25 cellular contexts compared by ENCODE assay signal in the genomic region with DNA sequence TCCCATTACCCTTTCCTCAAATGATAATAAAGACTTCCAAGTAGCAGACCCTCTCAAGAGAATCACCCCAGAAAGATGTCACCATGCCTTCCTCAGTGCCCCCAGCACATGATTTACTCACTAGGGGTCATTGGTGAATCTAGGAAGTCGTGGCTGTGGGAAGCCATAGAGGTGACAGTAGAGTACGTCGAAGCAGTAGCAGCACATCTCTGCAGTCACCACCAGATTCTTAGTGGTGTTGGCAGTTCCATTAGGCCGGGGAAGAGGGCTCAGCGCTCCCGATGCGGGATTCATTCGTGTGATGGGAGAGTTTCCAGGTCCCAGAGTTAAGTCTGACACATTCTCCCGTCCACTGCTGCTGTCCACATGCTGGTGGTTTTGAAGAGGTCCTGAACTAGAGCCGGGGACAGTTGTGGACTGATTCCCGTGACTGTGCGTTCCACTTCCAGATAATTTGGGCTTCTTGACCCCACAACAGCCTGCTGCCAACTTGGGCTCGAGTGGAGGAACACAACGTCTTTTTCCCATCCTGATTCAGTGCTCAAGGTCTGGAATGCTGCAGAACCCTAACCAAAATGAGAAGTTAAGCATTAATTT. TPM values are rescaled to one million over a fixed set of nuclear protein-coding genes. Genes with fewer than 3 reads are reported as not detected.
DNase-seq lines count a peak whose midpoint lies in the region; ATAC-seq and TF ChIP-seq lines count a peak whose summit lies in the region.
"Had no signal": no experiment of that assay in that cellular context is flagged by ENCODE, and none has a peak within 500 bp of the region (broad histone marks: within the 10 kb centered on the region; RNA-seq: fewer than 3 reads in every experiment).

No MANE protein-coding gene starts in this region.

- ATAC-seq in activated T-helper 17 cell treated with anti-CD3 and anti-CD28 coated beads, Interleukin-2, amount 50 U/mL, for 72 hours (replicated peaks) = no peak
- peak; percentile 42 to 75 (median 44) for ATAC-seq in psoas muscle
- no peak for ATAC-seq in GM18505 (IDR thresholded peaks at IDR 0.05; ENCODE audit: unreplicated experiment)
- no peak for ATAC-seq in HG03432 (IDR thresholded peaks at IDR 0.05; ENCODE audit: unreplicated experiment)
- ATAC-seq: GM23338, K562, left lung had no signal

- no peaks in the 10 kb centered on the region for H3K27me3 ChIP-seq in left ventricle myocardium inferior (ENCODE audit: low read depth)
- no peaks in the 10 kb centered on the region for H3K27me3 ChIP-seq in psoas muscle (ENCODE audit: insufficient read depth in 3 of 3, low read length in 2 of 3)
- no peaks in the 10 kb centered on the region for H3K27me3 ChIP-seq in A673 (replicated peaks; ENCODE audit: insufficient read depth, low read depth, low read length, poor library complexity)
- H3K27me3 ChIP-seq: brain microvascular endothelial cell, left lung, Peyer's patch had no signal

- H3K4me3 Mint-ChIP-seq in activated T-cell treated with anti-CD3 and anti-CD28 coated beads, Interleukin-2, amount 50 U/mL, for 24 hours = no peak overlapping the region
- H3K4me3 Mint-ChIP-seq in activated T-helper 17 cell treated with anti-CD3 and anti-CD28 coated beads, Interleukin-2, amount 50 U/mL, for 72 hours = no peak overlapping the region
- H3K4me3 Mint-ChIP-seq: activated CD4-positive, alpha-beta T cell treated with anti-CD3 and anti-CD28 coated beads for 36 hours; activated T-cell treated with anti-CD3 and anti-CD28 coated beads, Interleukin-2, amount 50 U/mL, for 4 hours; GM23338; stimulated activated naive B cell treated with anti-CD40 and anti-IgM and Interleukin-4, amounts not matched to agents 10 μg/mL and 1 μg/mL and 100 μg/mL, for 72 hours had no signal

- no peak for DNase-seq in activated T-cell treated with anti-CD3 and anti-CD28 coated beads, Interleukin-2, amount 50 U/mL, for 24 hours
- no peak for DNase-seq in activated T-cell treated with anti-CD3 and anti-CD28 coated beads, Interleukin-2, amount 50 U/mL, for 1 hour
- DNase-seq in left ventricle myocardium inferior = no peak
- no peak for DNase-seq in psoas muscle
- no peak for DNase-seq in A673 (ENCODE audit: low spot score)
- DNase-seq: 8988T; activated CD4-positive, alpha-beta T cell treated with anti-CD3 and anti-CD28 coated beads for 36 hours; activated CD8-positive, alpha-beta memory T cell treated with anti-CD3 and anti-CD28 coated beads for 24 hours; activated naive CD4-positive, alpha-beta T cell; activated T-cell treated with anti-CD3 and anti-CD28 coated beads, Interleukin-2, amount 50 U/mL, for 4 hours; amygdala; brain microvascular endothelial cell; left lung; NCI-H1048; NCI-H774; occipital lobe; Peyer's patch; SIG-M5; stimulated activated naive B cell treated with anti-CD40 and anti-IgM and Interleukin-4, amounts not matched to agents 10 μg/mL and 1 μg/mL and 100 μg/mL, for 72 hours had no signal

- no peak overlapping the region for H3K4me3 ChIP-seq in left ventricle myocardium inferior
- H3K4me3 ChIP-seq in psoas muscle = no peak overlapping the region
- no peak overlapping the region for H3K4me3 ChIP-seq in A673 (ENCODE audit: low read depth, low read length, poor library complexity, severe bottlenecking)
- H3K4me3 ChIP-seq: GM23338, K562, left lung, Peyer's patch had no signal

- intact Hi-C loops in left ventricle myocardium inferior (cut with micrococcal nuclease) = no loop called here
- intact Hi-C loops in psoas muscle (cut with DNase I) = no loop called here
- intact Hi-C loops in A673 (cut with micrococcal nuclease; ENCODE audit: unreplicated experiment) = no loop called here

- H3K27me3 Mint-ChIP-seq in activated T-cell treated with anti-CD3 and anti-CD28 coated beads, Interleukin-2, amount 50 U/mL, for 24 hours = no peaks in the 10 kb centered on the region
- no peaks in the 10 kb centered on the region for H3K27me3 Mint-ChIP-seq in activated T-helper 17 cell treated with anti-CD3 and anti-CD28 coated beads, Interleukin-2, amount 50 U/mL, for 72 hours
- H3K27me3 Mint-ChIP-seq: activated CD4-positive, alpha-beta T cell treated with anti-CD3 and anti-CD28 coated beads for 36 hours; stimulated activated naive B cell treated with anti-CD40 and anti-IgM and Interleukin-4, amounts not matched to agents 10 μg/mL and 1 μg/mL and 100 μg/mL, for 72 hours had no signal

- POLR2A ChIA-PET in A673 (lab: Charles Lee; ENCODE audit: low non-redundant PET) = no interaction called here

- no peaks in the 10 kb centered on the region for H3K9me3 ChIP-seq in left ventricle myocardium inferior (replicated peaks)
- H3K9me3 ChIP-seq in psoas muscle = no peaks in the 10 kb centered on the region
- no peaks in the 10 kb centered on the region for H3K9me3 ChIP-seq in A673 (ENCODE audit: low read depth, low read length, poor library complexity, severe bottlenecking)
- H3K9me3 ChIP-seq: left lung, Peyer's patch had no signal

- no peak for TF ChIP-seq CTCF in left ventricle myocardium inferior (IDR thresholded peaks at IDR 0.05; ENCODE audit: borderline replicate concordance)
- no peak for TF ChIP-seq CTCF in psoas muscle (IDR thresholded peaks at IDR 0.05)
- TF ChIP-seq CTCF in A673 (conservative IDR thresholded peaks at IDR 0.05; ENCODE audit: low read depth, low read length) = no peak

- H3K36me3 Mint-ChIP-seq in activated T-cell treated with anti-CD3 and anti-CD28 coated beads, Interleukin-2, amount 50 U/mL, for 24 hours (ENCODE audit: low read depth) = peaks cover 69% of the 10 kb centered on the region
- peaks cover 72% of the 10 kb centered on the region for H3K36me3 Mint-ChIP-seq in activated T-helper 17 cell treated with anti-CD3 and anti-CD28 coated beads, Interleukin-2, amount 50 U/mL, for 72 hours (ENCODE audit: low read depth)

- WGBS in psoas muscle, 3 donors = 38 to 73% (median 48%) methylated on average over 14 of the region's 14 CpGs

- peaks cover 48% of the 10 kb centered on the region for H3K36me3 ChIP-seq in left ventricle myocardium inferior
- peaks cover 3 to 53% of the 10 kb centered on the region in 2 donors for H3K36me3 ChIP-seq in psoas muscle (ENCODE audit: insufficient read depth in 1 of 2, low read depth in 1 of 2)
- peaks cover 46% of the 10 kb centered on the region for H3K36me3 ChIP-seq in A673 (ENCODE audit: insufficient read depth, low read length, poor library complexity, severe bottlenecking)

- peaks cover 39% of the 10 kb centered on the region for H3K4me1 Mint-ChIP-seq in activated T-cell treated with anti-CD3 and anti-CD28 coated beads, Interleukin-2, amount 50 U/mL, for 24 hours (ENCODE audit: low read depth)
- peaks cover 26% of the 10 kb centered on the region for H3K4me1 Mint-ChIP-seq in activated T-helper 17 cell treated with anti-CD3 and anti-CD28 coated beads, Interleukin-2, amount 50 U/mL, for 72 hours

- H3K27ac Mint-ChIP-seq in activated T-cell treated with anti-CD3 and anti-CD28 coated beads, Interleukin-2, amount 50 U/mL, for 24 hours = peak overlapping the region; percentile 89
- H3K27ac Mint-ChIP-seq in activated T-helper 17 cell treated with anti-CD3 and anti-CD28 coated beads, Interleukin-2, amount 50 U/mL, for 72 hours = peak overlapping the region; percentile 89

- peaks cover 41% of the 10 kb centered on the region for H3K4me1 ChIP-seq in left ventricle myocardium inferior
- peaks cover 11% of the 10 kb centered on the region for H3K4me1 ChIP-seq in psoas muscle
- no peaks in the 10 kb centered on the region for H3K4me1 ChIP-seq in A673 (ENCODE audit: insufficient read depth, low read length, poor library complexity, severe bottlenecking)
- H3K4me1 ChIP-seq: Peyer's patch had no signal

- H3K27ac ChIP-seq in left ventricle myocardium inferior (replicated peaks) (peak overlapping the region; percentile 44), psoas muscle (no peak overlapping the region), A673 (ENCODE audit: low read depth, low read length, poor library complexity, severe bottlenecking) (no peak overlapping the region)
- H3K27ac ChIP-seq: brain microvascular endothelial cell, left lung, Peyer's patch had no signal

- no peak for TF ChIP-seq POLR2A in GM18505 (IDR thresholded peaks at IDR 0.05; ENCODE audit: borderline replicate concordance, extremely low read depth, insufficient read depth, insufficient read length)

- CTCF ChIA-PET in A673 (lab: Charles Lee) = no interaction called here

- BruUV-seq in A673 (replicated peaks; lab: Mats Ljungman, UMichigan) = no TSS peak

- H3K9me3 Mint-ChIP-seq in activated T-cell treated with anti-CD3 and anti-CD28 coated beads, Interleukin-2, amount 50 U/mL, for 24 hours = no peaks in the 10 kb centered on the region
- no peaks in the 10 kb centered on the region for H3K9me3 Mint-ChIP-seq in activated T-helper 17 cell treated with anti-CD3 and anti-CD28 coated beads, Interleukin-2, amount 50 U/mL, for 72 hours
- H3K9me3 Mint-ChIP-seq: activated T-cell treated with anti-CD3 and anti-CD28 coated beads, Interleukin-2, amount 50 U/mL, for 4 hours; GM23338; stimulated activated naive B cell treated with anti-CD40 and anti-IgM and Interleukin-4, amounts not matched to agents 10 μg/mL and 1 μg/mL and 100 μg/mL, for 72 hours; T-helper 2 cell treated with Interferon-gamma antibody and Interleukin-4, amounts not matched to agents 5 μg/mL and 100 μg/mL, for 36 hours had no signal

RNA-seq across cellular contexts. Expression of a gene that starts 12.0 kb away (rescaled TPM):
- 10 to 100 TPM; 13.8 to 17.6 TPM for total RNA-seq in activated T-helper 17 cell treated with anti-CD3 and anti-CD28 coated beads, Interleukin-2, amount 50 U/mL, for 72 hours
- total RNA-seq in left ventricle myocardium inferior (9.7 TPM), psoas muscle (10 to 100 TPM in 3 of 4 donors, 1 to 10 TPM in 1; 6.7 to 14.7 (median 12.4) TPM), A673 (2021) (24.1 and 26.0 TPM in 2 replicates)
- polyA plus RNA-seq in psoas muscle = 10 to 100 TPM in 1 of 3 donors, 1 to 10 TPM in 2; 6.2 to 14.8 (median 8.3) TPM

RNA-seq across cellular contexts. Expression of a gene that starts 15.8 kb away (rescaled TPM):
- 10 to 100 TPM; 55.5 to 76.2 TPM for total RNA-seq in activated T-helper 17 cell treated with anti-CD3 and anti-CD28 coated beads, Interleukin-2, amount 50 U/mL, for 72 hours
- total RNA-seq in left ventricle myocardium inferior (19.4 TPM), psoas muscle (10 to 100 TPM; 33.6 to 49.8 (median 48.4) TPM), A673 (2021) (88.4 and 90.0 TPM in 2 replicates)
- polyA plus RNA-seq in psoas muscle = 10 to 100 TPM; 22.2 to 63.0 (median 48.0) TPM

Comparison
In these comparisons a context has a peak if more than half of its experiments do, and no peak if none do; other contexts are left out.
1. ATAC-seq: peak in psoas muscle (4 of 4); none in activated T-helper 17 cell treated with anti-CD3 and anti-CD28 coated beads, Interleukin-2, amount 50 U/mL, for 72 hours (single experiment), GM18505 (single experiment) and HG03432 (single experiment).